Comparison of ENCODE assay signal across 8 cellular contexts in genomic region chr12:124863409-124864325, GRCh38. TPM values are rescaled to one million over a fixed set of nuclear protein-coding genes. Genes with fewer than 3 reads are reported as not detected.
DNase-seq lines count a peak whose midpoint lies in the region; ATAC-seq and TF ChIP-seq lines count a peak whose summit lies in the region.

SCARB1 (minus strand) TSS chr12:124863864; CDS start chr12:124863720, 144 bp downstream.

- H3K4me3 Mint-ChIP-seq in progenitor cell of endocrine pancreas (ENCODE audit: low read depth) = peak within 1 kb of the TSS; percentile 73

- intact Hi-C loops in heart right ventricle (cut with DNase I) (loop anchor here in 2 of 10 donors (5.0 kb wide), 1 partner anchor 39 kb away; no protein-coding TSS in a partner anchor), upper lobe of right lung (cut with DNase I) (no loop called here)

- no peaks in the 10 kb centered on the region for H3K9me3 ChIP-seq in heart right ventricle
- no peaks in the 10 kb centered on the region for H3K9me3 ChIP-seq in upper lobe of right lung

- H3K4me1 ChIP-seq in heart right ventricle (peaks cover 3 to 41% (median 29%) of the 10 kb centered on the region in 9 donors), upper lobe of right lung (peaks cover 15% of the 10 kb centered on the region)

- ATAC-seq in HG02571 (IDR thresholded peaks at IDR 0.05; ENCODE audit: unreplicated experiment) (peak; percentile 61), heart right ventricle (peak; percentile 87 to 95 (median 92)), upper lobe of right lung (peak; percentile 94)

- WGBS in adipose tissue, 3 donors = 0 to 1% (median 0%) methylated on average over 59 to 89 of the region's 89 CpGs
- WGBS in heart right ventricle, 2 donors = 0 to 1% methylated on average over 76 to 89 of the region's 89 CpGs

- H3K36me3 ChIP-seq in heart right ventricle = peaks cover 0 to 5% (median 0%) of the 10 kb centered on the region in 9 donors
- H3K36me3 ChIP-seq in upper lobe of right lung = no peaks in the 10 kb centered on the region

- peaks cover 25% of the 10 kb centered on the region for H3K27me3 Mint-ChIP-seq in progenitor cell of endocrine pancreas

- H3K27me3 ChIP-seq in heart right ventricle = no peaks in the 10 kb centered on the region
- no peaks in the 10 kb centered on the region for H3K27me3 ChIP-seq in upper lobe of right lung

- peak within 1 kb of the TSS; percentile 68 for H3K27ac ChIP-seq in adipose tissue (ENCODE audit: low read depth, low read length)
- peak within 1 kb of the TSS in 7 of 10 donors; percentile 28 to 84 (median 59) for H3K27ac ChIP-seq in heart right ventricle
- H3K27ac ChIP-seq in upper lobe of right lung = peak within 1 kb of the TSS; percentile 51

- no peak for TF ChIP-seq CTCF in GM10266 (IDR thresholded peaks at IDR 0.05; ENCODE audit: control insufficient read depth, insufficient read depth, low read depth, missing control alignments)
- peak in 1 of 9 donors; percentile 14 for TF ChIP-seq CTCF in heart right ventricle (IDR thresholded peaks at IDR 0.05)
- no peak for TF ChIP-seq CTCF in progenitor cell of endocrine pancreas (IDR thresholded peaks at IDR 0.05; ENCODE audit: unreplicated experiment)
- TF ChIP-seq CTCF in upper lobe of right lung (IDR thresholded peaks at IDR 0.05) = no peak

- DNase-seq in GM10266 (ENCODE audit: extremely low spot score) (peak; percentile 99), NCI-H1048 (lab: John Stamatoyannopoulos, UW) (peak; percentile 36), T follicular helper cell (ENCODE audit: low read depth) (peak; percentile 52), heart right ventricle (peak; percentile 80 to 85), progenitor cell of endocrine pancreas (ENCODE audit: low spot score, unreplicated experiment) (peak; percentile 78), upper lobe of right lung (peak; percentile 92)

- H3K4me1 Mint-ChIP-seq in progenitor cell of endocrine pancreas (ENCODE audit: low read depth) = peaks cover 3% of the 10 kb centered on the region

- H3K4me3 ChIP-seq in heart right ventricle (peak within 1 kb of the TSS; percentile 62 to 90 (median 86)), upper lobe of right lung (peak within 1 kb of the TSS; percentile 78)

- H3K27ac Mint-ChIP-seq in progenitor cell of endocrine pancreas = peak within 1 kb of the TSS; percentile 89

- no peaks in the 10 kb centered on the region for H3K36me3 Mint-ChIP-seq in progenitor cell of endocrine pancreas (ENCODE audit: insufficient read depth)

- H3K9me3 Mint-ChIP-seq in progenitor cell of endocrine pancreas (ENCODE audit: low read depth) = no peaks in the 10 kb centered on the region

RNA-seq across cellular contexts. Expression of gene SCARB1, which starts in this region (rescaled TPM):
- polyA plus RNA-seq in adipose tissue (10 to 100 TPM; 10.1 to 54.9 (median 22.7) TPM), heart right ventricle (10 to 100 TPM in 1 of 2 donors, 1 to 10 TPM in 1; 8.7 to 11.6 TPM)
- total RNA-seq in heart right ventricle (10 to 100 TPM in 6 of 10 donors, 1 to 10 TPM in 4; 7.7 to 19.9 (median 11.9) TPM), progenitor cell of endocrine pancreas (20.6 and 21.5 TPM in 2 replicates), upper lobe of right lung (35.3 TPM)

Comparison
In these comparisons a context has a peak if more than half of its experiments do, and no peak if none do; other contexts are left out.
1. Peak in every context shown above with its lines: DNase-seq, ATAC-seq, H3K4me3 ChIP-seq and H3K27ac ChIP-seq.
2. DNase-seq: peak in every context shown above with its lines; median percentile 99 in GM10266; 92 in upper lobe of right lung; 82 in heart right ventricle; 78 in progenitor cell of endocrine pancreas; 52 in T follicular helper cell; 36 in NCI-H1048.